ENCODE assay signal across 8 cellular contexts in the genomic region with DNA sequence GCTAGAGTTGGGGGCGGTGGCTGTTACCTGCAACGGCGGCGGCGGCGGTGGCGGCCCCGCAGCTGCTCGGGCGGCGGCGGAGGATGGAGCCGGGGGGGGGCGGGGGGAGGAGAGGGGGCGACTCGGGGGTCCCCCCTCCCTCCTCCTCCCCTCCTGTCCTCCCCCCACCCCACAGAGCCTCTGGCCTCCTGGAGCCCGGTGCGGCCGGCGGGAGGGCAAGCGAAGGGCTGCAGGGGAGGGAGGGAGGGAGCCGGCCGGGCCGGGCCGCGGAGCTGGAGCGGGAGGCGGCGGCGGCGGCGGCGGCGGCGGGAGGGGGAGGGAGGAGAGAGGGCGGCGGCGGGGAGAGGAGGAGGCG. TPM values are rescaled to one million over a fixed set of nuclear protein-coding genes. Genes with fewer than 3 reads are reported as not detected.
DNase-seq lines count a peak whose midpoint lies in the region; ATAC-seq and TF ChIP-seq lines count a peak whose summit lies in the region.

A gene (minus strand): TSS at position 231 of the 355 bp plus-strand sequence. CDS start 7,073 bp downstream, outside the sequence.

- in situ Hi-C loops in astrocyte of the spinal cord (cut with HindIII; ENCODE audit: low sequenced_read_pairs) = no loop called here

- ATAC-seq in HG03354 (IDR thresholded peaks at IDR 0.05; ENCODE audit: poor library complexity, severe bottlenecking, unreplicated experiment) = peak; percentile 7

- no peak for TF ChIP-seq CTCF in astrocyte of the spinal cord (IDR thresholded peaks at IDR 0.05; ENCODE audit: low read depth, low read length)

- H3K27me3 ChIP-seq in iPS-18a (ENCODE audit: control insufficient read depth, insufficient read depth, low read length) (peaks cover 9% of the 10 kb centered on the region), skeletal muscle tissue (ENCODE audit: control insufficient read depth in 3 of 3, insufficient read depth in 3 of 3, low read length in 3 of 3) (peaks cover 0 to 15% (median 0%) of the 10 kb centered on the region in 3 donors)

- H3K27ac ChIP-seq in iPS-18a (ENCODE audit: low read length) = peak within 1 kb of the TSS; percentile 80
- peak within 1 kb of the TSS; percentile 81 for H3K27ac ChIP-seq in skeletal muscle tissue (ENCODE audit: low read depth, low read length)

- H3K9ac ChIP-seq in iPS-18a (ENCODE audit: low read length) = peak within 1 kb of the TSS; percentile 93
- H3K9ac ChIP-seq in skeletal muscle tissue (ENCODE audit: low read depth in 1 of 3, low read length in 3 of 3) = peak within 1 kb of the TSS; percentile 59 to 80 (median 76)

- peaks cover 20% of the 10 kb centered on the region for H3K4me1 ChIP-seq in iPS-18a (ENCODE audit: control insufficient read depth, low read depth, low read length)
- H3K4me1 ChIP-seq in skeletal muscle tissue (ENCODE audit: control insufficient read depth in 3 of 3, insufficient read depth in 3 of 3, low read length in 3 of 3) = peaks cover 4 to 9% (median 4%) of the 10 kb centered on the region in 3 donors

- DNase-seq in A172 (ENCODE audit: low spot score) (no peak), astrocyte of the spinal cord (ENCODE audit: low read depth, low spot score) (no peak), SW 1271 (lab: John Stamatoyannopoulos, UW) (no peak), NCI-H2107 (lab: John Stamatoyannopoulos, UW) (no peak), middle frontal gyrus (ENCODE audit: extremely low spot score, low spot score) (no peak)

- H3K4me3 ChIP-seq in astrocyte of the spinal cord (ENCODE audit: low read depth, low read length) (peak within 1 kb of the TSS; percentile 68), iPS-18a (ENCODE audit: low read length) (peak within 1 kb of the TSS; percentile 95), skeletal muscle tissue (ENCODE audit: low read length in 3 of 3) (peak within 1 kb of the TSS; percentile 70 to 88 (median 75))

- H3K9me3 ChIP-seq in iPS-18a (ENCODE audit: control insufficient read depth, low read depth, low read length) (no peaks in the 10 kb centered on the region), skeletal muscle tissue (ENCODE audit: control insufficient read depth in 3 of 3, low read length in 3 of 3) (no peaks in the 10 kb centered on the region)

- H3K36me3 ChIP-seq in iPS-18a (ENCODE audit: control insufficient read depth, low read depth, low read length) = no peaks in the 10 kb centered on the region
- no peaks in the 10 kb centered on the region for H3K36me3 ChIP-seq in skeletal muscle tissue (ENCODE audit: control insufficient read depth in 3 of 3, insufficient read depth in 3 of 3, low read length in 3 of 3)

RNA-seq across cellular contexts. Expression of the gene that starts here (rescaled TPM):
- 42.1 and 56.9 TPM in 2 replicates for total RNA-seq in A172 (2014; rRNA removed; shearing (Covaris generic))
- total RNA-seq in skeletal muscle tissue = 28.7 TPM
